Comparison of ENCODE assay signal across 15 cellular contexts in the genomic region with DNA sequence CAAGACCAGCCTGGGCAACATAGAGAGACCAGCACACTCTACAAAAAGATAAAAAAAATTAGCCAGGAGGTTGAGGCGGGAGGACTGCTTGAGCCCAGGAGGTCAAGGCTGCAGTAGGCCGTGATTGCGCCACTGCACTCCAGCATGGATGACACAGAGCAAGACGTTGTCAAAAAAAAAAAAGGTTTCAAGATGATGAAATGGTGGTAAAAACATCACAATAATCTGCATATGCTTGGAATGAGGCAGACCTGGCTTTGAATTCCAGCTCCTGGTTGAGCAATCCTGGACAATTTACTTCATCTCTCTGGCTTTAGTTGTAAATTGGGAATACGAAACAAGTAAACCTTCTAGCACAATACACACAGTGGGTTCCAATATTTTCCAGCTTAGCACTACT. TPM values are rescaled to one million over a fixed set of nuclear protein-coding genes. Genes with fewer than 3 reads are reported as not detected.
DNase-seq lines count a peak whose midpoint lies in the region; ATAC-seq and TF ChIP-seq lines count a peak whose summit lies in the region.
"Had no signal": no experiment of that assay in that cellular context is flagged by ENCODE, and none has a peak within 500 bp of the region (broad histone marks: within the 10 kb centered on the region; RNA-seq: fewer than 3 reads in every experiment).

No MANE protein-coding gene starts in this region.

- H2BK5ac ChIP-seq in IMR-90 (ENCODE audit: low read depth, low read length, poor library complexity, severe bottlenecking) = peak overlapping the region; percentile 67

- H4K8ac ChIP-seq in IMR-90 (ENCODE audit: low read depth in 2 of 2, low read length in 2 of 2) = peak overlapping the region in 1 of 2 experiments; percentile 50; a peak in 1 of 4 replicates

- ATAC-seq in IMR-90 (ENCODE audit: low read depth) = peak; percentile 69
- peak; percentile 52 for ATAC-seq in left lobe of liver
- ATAC-seq in GM21786 (IDR thresholded peaks at IDR 0.05; ENCODE audit: unreplicated experiment) = no peak
- ATAC-seq in HG02840 (IDR thresholded peaks at IDR 0.05; ENCODE audit: low FRiP score, unreplicated experiment) = no peak
- ATAC-seq: activated T-helper 17 cell treated with anti-CD3 and anti-CD28 coated beads, Interleukin-2, amount 50 U/mL, for 72 hours had no signal

- TF ChIP-seq POLR2A in IMR-90 (IDR thresholded peaks at IDR 0.05; ENCODE audit: low read depth, low read length) = no peak

- H3K27me3 ChIP-seq in AG04450 (ENCODE audit: control insufficient read depth, insufficient read depth, low read length) (no peaks in the 10 kb centered on the region), IMR-90 (ENCODE audit: control insufficient read depth, insufficient read depth, low read length) (no peaks in the 10 kb centered on the region)
- H3K27me3 ChIP-seq: neutrophil had no signal

- no peak overlapping the region for H3K18ac ChIP-seq in IMR-90 (ENCODE audit: low read depth, low read length)

- POLR2A ChIA-PET in AG04450 (lab: Yijun Ruan, JAX) (no interaction called here), IMR-90 (lab: Charles Lee; ENCODE audit: unreplicated experiment) (no interaction called here)

- no peak overlapping the region for H3K14ac ChIP-seq in IMR-90 (replicated peaks; ENCODE audit: low read depth, low read length)

- no peak overlapping the region for H2BK20ac ChIP-seq in IMR-90 (ENCODE audit: low read depth, low read length)

- H3K56ac ChIP-seq in IMR-90 (ENCODE audit: extremely low read depth, insufficient read depth, low read length) = no peak overlapping the region

- peaks cover 16% of the 10 kb centered on the region for H3K36me3 ChIP-seq in IMR-90 (ENCODE audit: control insufficient read depth, insufficient read depth, low read length)
- H3K36me3 ChIP-seq: neutrophil had no signal

- no peak for TF ChIP-seq RAD21 in IMR-90 (IDR thresholded peaks at IDR 0.05; ENCODE audit: low read length)

- H3K27ac ChIP-seq in AG04450 (ENCODE audit: low read depth, low read length) (peak overlapping the region; percentile 33), IMR-90 (ENCODE audit: insufficient read depth, low read length) (peak overlapping the region; percentile 44; the same call in 1 of the 2 replicates)
- H3K27ac ChIP-seq: neutrophil had no signal

- no peak overlapping the region for H2AK5ac ChIP-seq in IMR-90 (ENCODE audit: low read depth, low read length)

- CTCF ChIA-PET in AG04450 (lab: Charles Lee) = no interaction called here
- CTCF ChIA-PET in IMR-90 (lab: Yijun Ruan, JAX) = interaction anchor here (0.6 to 0.7 kb wide), 2 partner anchors 236 to 319 kb away, joined by 7 to 9 read pairs; no protein-coding TSS in a partner anchor

- no peak overlapping the region for H4K91ac ChIP-seq in IMR-90 (ENCODE audit: insufficient read depth, low read depth, low read length)

- no peak for TF ChIP-seq CTCF in AG04450 (IDR thresholded peaks at IDR 0.05; ENCODE audit: low read depth, low read length)
- TF ChIP-seq CTCF in IMR-90 (conservative IDR thresholded peaks at IDR 0.05; ENCODE audit: low read depth, low read length) = no peak
- no peak for TF ChIP-seq CTCF in choroid plexus epithelial cell (conservative IDR thresholded peaks at IDR 0.05; ENCODE audit: low read depth, low read length)

- H2BK15ac ChIP-seq in IMR-90 (ENCODE audit: low read depth, low read length) = no peak overlapping the region

- no peak overlapping the region for H2AK9ac ChIP-seq in IMR-90 (replicated peaks; ENCODE audit: low read depth, low read length, poor library complexity)

- intact Hi-C loops in IMR-90 (cut with micrococcal nuclease) = no loop called here

- no peak overlapping the region for H4K5ac ChIP-seq in IMR-90 (ENCODE audit: low read depth, low read length)

- no peaks in the 10 kb centered on the region for H3K9me1 ChIP-seq in IMR-90 (ENCODE audit: insufficient read depth, low read length)

- no peak overlapping the region for H2BK120ac ChIP-seq in IMR-90 (ENCODE audit: low read depth, low read length)

- H3K23ac ChIP-seq in IMR-90 (ENCODE audit: low read depth, low read length) = no peak overlapping the region

- no peak overlapping the region for H3K9ac ChIP-seq in IMR-90 (ENCODE audit: low read depth, low read length)

- no peak overlapping the region for H2AFZ ChIP-seq in IMR-90 (replicated peaks; ENCODE audit: low read length, poor library complexity)

- in situ Hi-C loops in IMR-90 (cut with MboI; ENCODE audit: low sequenced_read_pairs) = no loop called here

- peak; percentile 61 for DNase-seq in AG04450 (ENCODE audit: low read depth, low spot score)
- DNase-seq in IMR-90 = peak; percentile 87
- peak; percentile 94 for DNase-seq in choroid plexus epithelial cell (ENCODE audit: low read depth)
- no peak for DNase-seq in left lobe of liver (ENCODE audit: low spot score)
- no peak for DNase-seq in stimulated activated CD4-positive, alpha-beta T cell treated with anti-CD3 and anti-CD28 coated beads, Interleukin-4, amount 100 ng/mL, for 24 hours
- no peak for DNase-seq in activated gamma-delta T cell (lab: John Stamatoyannopoulos, UW)
- DNase-seq: activated CD4-positive, alpha-beta T cell treated with anti-CD3 and anti-CD28 coated beads, Interleukin-2, amount 50 U/mL, for 4 hours; AML-193; DMS153; KG1; NCI-H2107 had no signal

- no CpG with 5 or more reads among the region's 5 CpGs for WGBS in IMR-90 (ENCODE audit: extremely low coverage in 2 of 2, insufficient read length in 1 of 2), 2 experiments

- dilution Hi-C loops in IMR-90 (cut with HindIII; ENCODE audit: low sequenced_read_pairs, unreplicated experiment) = no loop called here

- no TSS peak for BruUV-seq in IMR-90 (replicated peaks; lab: Mats Ljungman, UMichigan)

- H3K4ac ChIP-seq in IMR-90 (ENCODE audit: low read depth, low read length) = peak overlapping the region; percentile 39; the same call in 1 of the 2 replicates

- H3K79me1 ChIP-seq in IMR-90 (ENCODE audit: low read depth in 1 of 2, low read length in 2 of 2) = no peaks in the 10 kb centered on the region; a peak in 1 of 4 replicates

- H3K4me3 ChIP-seq in AG04450 (ENCODE audit: low read depth, low read length) = no peak overlapping the region
- no peak overlapping the region for H3K4me3 ChIP-seq in IMR-90 (ENCODE audit: insufficient read depth, low read depth, low read length)
- no peak overlapping the region for H3K4me3 ChIP-seq in choroid plexus epithelial cell (ENCODE audit: low read depth, low read length)

- H3K4me2 ChIP-seq in IMR-90 (ENCODE audit: low read depth, low read length) = no peak overlapping the region

- H4K20me1 ChIP-seq in IMR-90 (ENCODE audit: insufficient read depth, low read length) = no peaks in the 10 kb centered on the region

- H3K4me1 ChIP-seq in IMR-90 (ENCODE audit: control insufficient read depth, insufficient read depth, low read length) = peaks cover 3% of the 10 kb centered on the region; the same call in 1 of the 2 replicates

- H3K9me3 ChIP-seq in AG04450 (ENCODE audit: control insufficient read depth, insufficient read depth, low read length) (no peaks in the 10 kb centered on the region), IMR-90 (ENCODE audit: control insufficient read depth, insufficient read depth, low read length) (no peaks in the 10 kb centered on the region)
- H3K9me3 ChIP-seq: neutrophil had no signal

TF ChIP-seq in IMR-90, 13 proteins besides CTCF, POLR2A, EP300 and RAD21:
- TF ChIP-seq, protein P1, sequence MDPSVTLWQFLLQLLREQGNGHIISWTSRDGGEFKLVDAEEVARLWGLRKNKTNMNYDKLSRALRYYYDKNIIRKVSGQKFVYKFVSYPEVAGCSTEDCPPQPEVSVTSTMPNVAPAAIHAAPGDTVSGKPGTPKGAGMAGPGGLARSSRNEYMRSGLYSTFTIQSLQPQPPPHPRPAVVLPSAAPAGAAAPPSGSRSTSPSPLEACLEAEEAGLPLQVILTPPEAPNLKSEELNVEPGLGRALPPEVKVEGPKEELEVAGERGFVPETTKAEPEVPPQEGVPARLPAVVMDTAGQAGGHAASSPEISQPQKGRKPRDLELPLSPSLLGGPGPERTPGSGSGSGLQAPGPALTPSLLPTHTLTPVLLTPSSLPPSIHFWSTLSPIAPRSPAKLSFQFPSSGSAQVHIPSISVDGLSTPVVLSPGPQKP (IDR thresholded peaks at IDR 0.05; ENCODE audit: borderline replicate concordance, low read depth, low read length) = no peak
- TF ChIP-seq SMC3 (IDR thresholded peaks at IDR 0.05; ENCODE audit: low read depth, low read length) = no peak
- TF ChIP-seq MAFK (IDR thresholded peaks at IDR 0.05; ENCODE audit: low read depth, low read length) = no peak
- no peak for TF ChIP-seq RFX5 (IDR thresholded peaks at IDR 0.05; ENCODE audit: low read depth, low read length)
- TF ChIP-seq CEBPB (IDR thresholded peaks at IDR 0.05; ENCODE audit: low read depth, low read length) = peak; percentile 92

RNA-seq across cellular contexts. Expression of a gene that starts 24.1 kb away (rescaled TPM):
- polyA plus RNA-seq in AG04450 (2011; rRNA removed) (32.4 and 32.7 TPM in 2 replicates), IMR-90 (2012; rRNA removed) (30.1 and 32.6 TPM in 2 replicates)
- polyA minus RNA-seq in AG04450 (2011; rRNA and poly(A)+ RNA removed) = 46.6 and 48.3 TPM in 2 replicates
- total RNA-seq in IMR-90 (2012; rRNA removed) (27.8 and 30.8 TPM in 2 replicates), left lobe of liver (25.8 TPM)
- polyA plus RNA-seq in IMR-90 (2012; cell fraction: cytosol; rRNA removed) = 20.6 and 25.2 TPM in 2 replicates
- polyA plus RNA-seq in IMR-90 (2012; cell fraction: nucleus; rRNA removed; ENCODE audit: low replicate concordance) = 125 and 138 TPM in 2 replicates

Comparison
In these comparisons a context has a peak if more than half of its experiments do, and no peak if none do; other contexts are left out.
1. DNase-seq: peak in AG04450 (single experiment), IMR-90 (single experiment) and choroid plexus epithelial cell (single experiment); none in left lobe of liver (single experiment), stimulated activated CD4-positive, alpha-beta T cell treated with anti-CD3 and anti-CD28 coated beads, Interleukin-4, amount 100 ng/mL, for 24 hours (single experiment) and activated gamma-delta T cell (single experiment).
2. ATAC-seq: peak in IMR-90 (single experiment) and left lobe of liver (single experiment); none in GM21786 (single experiment) and HG02840 (single experiment).